Comparison of ENCODE assay signal across 1 cellular context in the genomic region with DNA sequence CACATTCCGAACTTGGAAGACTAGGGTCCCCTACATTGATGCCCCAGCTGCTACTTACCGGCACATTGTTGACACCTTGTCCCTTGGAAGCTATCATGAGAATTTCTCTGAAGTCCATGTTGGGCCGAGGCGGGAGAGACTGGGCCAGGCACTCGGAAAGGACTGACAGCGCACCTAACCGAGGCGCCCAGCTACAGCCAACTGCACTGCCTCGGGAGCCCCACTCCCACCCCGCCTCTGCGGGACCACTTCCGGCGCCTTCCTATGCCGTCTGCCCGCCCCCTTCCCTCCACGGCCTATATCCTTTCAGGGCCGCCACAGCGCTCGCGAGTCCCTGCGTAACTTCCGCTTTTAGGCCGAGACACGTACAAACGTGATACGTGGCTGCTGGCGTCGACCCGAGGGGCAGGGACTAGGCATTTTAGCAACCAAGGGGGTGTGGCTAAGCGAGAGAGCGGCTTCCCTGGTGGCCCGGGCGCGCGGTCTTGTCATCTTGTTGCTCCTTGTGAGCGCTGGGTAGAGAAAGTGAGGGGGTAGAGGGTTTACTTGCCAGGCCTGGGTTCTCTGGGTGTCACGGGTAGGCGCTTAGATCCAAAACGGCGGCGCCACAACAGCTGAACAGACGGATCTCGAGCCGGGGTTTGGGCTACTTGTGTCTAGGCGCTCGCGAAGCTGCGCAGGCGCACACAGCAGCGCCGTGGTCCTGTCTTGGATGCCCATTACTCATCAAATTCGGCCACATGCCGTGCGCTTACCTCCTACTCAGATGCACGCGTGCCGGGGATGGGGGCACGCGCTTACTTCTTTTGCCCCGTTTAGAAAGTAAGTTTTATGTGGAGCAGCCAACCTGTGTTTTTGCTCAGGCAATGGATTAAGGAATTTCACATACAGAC.
TF ChIP-seq lines count a peak whose summit lies in the region.

A gene with protein sequence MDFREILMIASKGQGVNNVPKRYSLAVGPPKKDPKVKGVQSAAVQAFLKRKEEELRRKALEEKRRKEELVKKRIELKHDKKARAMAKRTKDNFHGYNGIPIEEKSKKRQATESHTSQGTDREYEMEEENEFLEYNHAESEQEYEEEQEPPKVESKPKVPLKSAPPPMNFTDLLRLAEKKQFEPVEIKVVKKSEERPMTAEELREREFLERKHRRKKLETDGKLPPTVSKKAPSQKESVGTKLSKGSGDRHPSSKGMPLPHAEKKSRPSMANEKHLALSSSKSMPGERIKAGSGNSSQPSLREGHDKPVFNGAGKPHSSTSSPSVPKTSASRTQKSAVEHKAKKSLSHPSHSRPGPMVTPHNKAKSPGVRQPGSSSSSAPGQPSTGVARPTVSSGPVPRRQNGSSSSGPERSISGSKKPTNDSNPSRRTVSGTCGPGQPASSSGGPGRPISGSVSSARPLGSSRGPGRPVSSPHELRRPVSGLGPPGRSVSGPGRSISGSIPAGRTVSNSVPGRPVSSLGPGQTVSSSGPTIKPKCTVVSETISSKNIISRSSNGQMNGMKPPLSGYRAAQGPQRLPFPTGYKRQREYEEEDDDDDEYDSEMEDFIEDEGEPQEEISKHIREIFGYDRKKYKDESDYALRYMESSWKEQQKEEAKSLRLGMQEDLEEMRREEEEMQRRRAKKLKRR (minus strand): TSS at position 203 of the 893 bp plus-strand sequence. CDS start 85 bp downstream, at position 118.

TF ChIP-seq in HepG2, 621 proteins besides CTCF, POLR2A, EP300 and RAD21 (continued from another document and continues in another):
- peak; percentile 95 for TF ChIP-seq ARID4A (CRISPR knock-in tag; IDR thresholded peaks at IDR 0.05; ENCODE audit: borderline replicate concordance)
- peak; percentile 37; the same call in 1 of the 2 replicates for TF ChIP-seq ATF5 (CRISPR knock-in tag; IDR thresholded peaks at IDR 0.05; ENCODE audit: low read depth)
- peak; percentile 29; the same call in 1 of the 2 replicates for TF ChIP-seq HES4 (CRISPR knock-in tag; IDR thresholded peaks at IDR 0.05; ENCODE audit: borderline replicate concordance)
- TF ChIP-seq ERF (CRISPR knock-in tag; IDR thresholded peaks at IDR 0.05), result no peak
- peak; percentile 45; the same call in 1 of the 2 replicates for TF ChIP-seq ZFP82 (CRISPR knock-in tag; IDR thresholded peaks at IDR 0.05; ENCODE audit: borderline replicate concordance)
- TF ChIP-seq MED8 (CRISPR knock-in tag; IDR thresholded peaks at IDR 0.05; ENCODE audit: insufficient replicate concordance), result no peak
- no peak for TF ChIP-seq ZNF749 (CRISPR knock-in tag; IDR thresholded peaks at IDR 0.05; ENCODE audit: borderline replicate concordance)
- TF ChIP-seq MTERF4 (CRISPR knock-in tag; IDR thresholded peaks at IDR 0.05), result peak; percentile 90; the same call in 1 of the 2 replicates
- peak; percentile 57 for TF ChIP-seq HNRNPH1 (optimal IDR thresholded peaks at IDR 0.05; ENCODE audit: low read depth, low read length)
- TF ChIP-seq, protein P1, sequence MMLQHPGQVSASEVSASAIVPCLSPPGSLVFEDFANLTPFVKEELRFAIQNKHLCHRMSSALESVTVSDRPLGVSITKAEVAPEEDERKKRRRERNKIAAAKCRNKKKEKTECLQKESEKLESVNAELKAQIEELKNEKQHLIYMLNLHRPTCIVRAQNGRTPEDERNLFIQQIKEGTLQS (CRISPR knock-in tag; IDR thresholded peaks at IDR 0.05), result no peak; the same call in none of the 2 replicates
- no peak for TF ChIP-seq CEBPB (IDR thresholded peaks at IDR 0.05; ENCODE audit: borderline replicate concordance, low read depth, low read length)
- TF ChIP-seq, protein P2, sequence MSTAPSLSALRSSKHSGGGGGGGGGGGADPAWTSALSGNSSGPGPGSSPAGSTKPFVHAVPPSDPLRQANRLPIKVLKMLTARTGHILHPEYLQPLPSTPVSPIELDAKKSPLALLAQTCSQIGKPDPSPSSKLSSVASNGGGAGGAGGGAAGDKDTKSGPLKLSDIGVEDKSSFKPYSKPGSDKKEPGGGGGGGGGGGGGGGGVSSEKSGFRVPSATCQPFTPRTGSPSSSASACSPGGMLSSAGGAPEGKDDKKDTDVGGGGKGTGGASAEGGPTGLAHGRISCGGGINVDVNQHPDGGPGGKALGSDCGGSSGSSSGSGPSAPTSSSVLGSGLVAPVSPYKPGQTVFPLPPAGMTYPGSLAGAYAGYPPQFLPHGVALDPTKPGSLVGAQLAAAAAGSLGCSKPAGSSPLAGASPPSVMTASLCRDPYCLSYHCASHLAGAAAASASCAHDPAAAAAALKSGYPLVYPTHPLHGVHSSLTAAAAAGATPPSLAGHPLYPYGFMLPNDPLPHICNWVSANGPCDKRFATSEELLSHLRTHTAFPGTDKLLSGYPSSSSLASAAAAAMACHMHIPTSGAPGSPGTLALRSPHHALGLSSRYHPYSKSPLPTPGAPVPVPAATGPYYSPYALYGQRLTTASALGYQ (CRISPR knock-in tag; IDR thresholded peaks at IDR 0.05), result no peak
- TF ChIP-seq, protein P3, sequence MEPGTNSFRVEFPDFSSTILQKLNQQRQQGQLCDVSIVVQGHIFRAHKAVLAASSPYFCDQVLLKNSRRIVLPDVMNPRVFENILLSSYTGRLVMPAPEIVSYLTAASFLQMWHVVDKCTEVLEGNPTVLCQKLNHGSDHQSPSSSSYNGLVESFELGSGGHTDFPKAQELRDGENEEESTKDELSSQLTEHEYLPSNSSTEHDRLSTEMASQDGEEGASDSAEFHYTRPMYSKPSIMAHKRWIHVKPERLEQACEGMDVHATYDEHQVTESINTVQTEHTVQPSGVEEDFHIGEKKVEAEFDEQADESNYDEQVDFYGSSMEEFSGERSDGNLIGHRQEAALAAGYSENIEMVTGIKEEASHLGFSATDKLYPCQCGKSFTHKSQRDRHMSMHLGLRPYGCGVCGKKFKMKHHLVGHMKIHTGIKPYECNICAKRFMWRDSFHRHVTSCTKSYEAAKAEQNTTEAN (CRISPR knock-in tag; conservative IDR thresholded peaks at IDR 0.05), result no peak
- TF ChIP-seq NR0B2 (CRISPR knock-in tag; IDR thresholded peaks at IDR 0.05), result no peak
- TF ChIP-seq MZF1 (CRISPR knock-in tag; IDR thresholded peaks at IDR 0.05; ENCODE audit: borderline replicate concordance), result no peak
- no peak for TF ChIP-seq CCAR2 (optimal IDR thresholded peaks at IDR 0.05; ENCODE audit: low read depth, low read length)
- peak; percentile 46 for TF ChIP-seq ARID5B (CRISPR knock-in tag; IDR thresholded peaks at IDR 0.05)
- peak; percentile 80 for TF ChIP-seq ZBTB7B (CRISPR knock-in tag; IDR thresholded peaks at IDR 0.05)
- TF ChIP-seq AHDC1 (CRISPR knock-in tag; IDR thresholded peaks at IDR 0.05; ENCODE audit: borderline replicate concordance), result 0 out of 2 replicates have a peak, but pooled peaks have one; percentile 37
- TF ChIP-seq ZNF143 (CRISPR knock-in tag; IDR thresholded peaks at IDR 0.05), result peak; percentile 38; the same call in 1 of the 2 replicates
- TF ChIP-seq MBNL3 (CRISPR knock-in tag; conservative IDR thresholded peaks at IDR 0.05), result no peak
- TF ChIP-seq ZNF350 (CRISPR knock-in tag; IDR thresholded peaks at IDR 0.05; ENCODE audit: borderline replicate concordance, low read depth), result peak; percentile 85; the same call in 1 of the 2 replicates
